ENCODE assay signal across 1 cellular context in genomic region chr22:39227542-39228272, GRCh38.
TF ChIP-seq lines count a peak whose summit lies in the region.

No MANE protein-coding gene starts in this region.

TF ChIP-seq in GM12878, 131 proteins besides CTCF, POLR2A, EP300 and RAD21:
- TF ChIP-seq NR2C2 (IDR thresholded peaks at IDR 0.05; ENCODE audit: borderline replicate concordance, control insufficient read depth, insufficient read length, low read depth) (no peak), CBFB (IDR thresholded peaks at IDR 0.05; ENCODE audit: low read depth) (no peak), BCL3 (IDR thresholded peaks at IDR 0.05; ENCODE audit: borderline replicate concordance, insufficient read depth, low read depth, low read length, poor library complexity, severe bottlenecking) (no peak), USF2 (IDR thresholded peaks at IDR 0.05; ENCODE audit: borderline replicate concordance, low read depth, low read length) (no peak), ZBTB11 (CRISPR knock-in tag; IDR thresholded peaks at IDR 0.05) (no peak), PAX5 (IDR thresholded peaks at IDR 0.05; ENCODE audit: borderline replicate concordance, low read depth, low read length) (no peak), GATAD2B (conservative IDR thresholded peaks at IDR 0.05; ENCODE audit: low read depth) (no peak)
TF ChIP-seq in GM12878: peak in this region for 0.
